13 cellular contexts compared by ENCODE assay signal in genomic region chr17:50195196-50195865, GRCh38. TPM values are rescaled to one million over a fixed set of nuclear protein-coding genes. Genes with fewer than 3 reads are reported as not detected.
DNase-seq lines count a peak whose midpoint lies in the region; ATAC-seq and TF ChIP-seq lines count a peak whose summit lies in the region.
"Had no signal": no experiment of that assay in that cellular context is flagged by ENCODE, and none has a peak within 500 bp of the region (broad histone marks: within the 10 kb centered on the region; RNA-seq: fewer than 3 reads in every experiment).

No MANE protein-coding gene starts in this region.

- H3K36me3 ChIP-seq in IMR-90 (ENCODE audit: control insufficient read depth, insufficient read depth, low read length) (peaks cover 92% of the 10 kb centered on the region), osteoblast (ENCODE audit: insufficient read depth, low read length) (peaks cover 95% of the 10 kb centered on the region)

- H4K20me1 ChIP-seq in IMR-90 (ENCODE audit: insufficient read depth, low read length) (peaks cover 92% of the 10 kb centered on the region), osteoblast (ENCODE audit: insufficient read depth, low read length) (peaks cover 90% of the 10 kb centered on the region)

- peak overlapping the region; percentile 100 for H3K4me3 ChIP-seq in AG04449 (ENCODE audit: low read depth, low read length)
- no peak overlapping the region for H3K4me3 ChIP-seq in IMR-90 (ENCODE audit: insufficient read depth, low read depth, low read length)
- H3K4me3 ChIP-seq in osteoblast (ENCODE audit: insufficient read depth, low read length), result peak overlapping the region; percentile 99

- H3K27me3 ChIP-seq in IMR-90 (ENCODE audit: control insufficient read depth, insufficient read depth, low read length) (no peaks in the 10 kb centered on the region), osteoblast (ENCODE audit: insufficient read depth, low read length) (no peaks in the 10 kb centered on the region)

- no peaks in the 10 kb centered on the region for H3K36me3 Mint-ChIP-seq in endothelial cell (ENCODE audit: low read depth, unreplicated experiment)

- peak overlapping the region; percentile 98 for H3K9ac ChIP-seq in IMR-90 (ENCODE audit: low read depth, low read length)

- TF ChIP-seq POLR2A in IMR-90 (IDR thresholded peaks at IDR 0.05; ENCODE audit: low read depth, low read length), result no peak

- TF ChIP-seq CTCF in AG04449 (IDR thresholded peaks at IDR 0.05; ENCODE audit: insufficient read depth, low read length, missing control alignments) (peak; percentile 65), IMR-90 (conservative IDR thresholded peaks at IDR 0.05; ENCODE audit: low read depth, low read length) (peak; percentile 37; the same call in 1 of the 2 replicates), endothelial cell (IDR thresholded peaks at IDR 0.05; ENCODE audit: unreplicated experiment) (no peak), osteoblast (IDR thresholded peaks at IDR 0.05; ENCODE audit: extremely low read depth, low read depth, low read length) (peak; percentile 44)

- peak overlapping the region; percentile 92 for H3K56ac ChIP-seq in IMR-90 (ENCODE audit: extremely low read depth, insufficient read depth, low read length)

- H3K79me2 ChIP-seq in osteoblast (ENCODE audit: insufficient read depth, low read length), result peaks cover 93% of the 10 kb centered on the region

- no peaks in the 10 kb centered on the region for H3K4me1 Mint-ChIP-seq in endothelial cell (ENCODE audit: unreplicated experiment)

- H3K4me2 ChIP-seq in IMR-90 (ENCODE audit: low read depth, low read length) (peak overlapping the region; percentile 5; the same call in 1 of the 2 replicates), osteoblast (ENCODE audit: insufficient read depth, low read length) (peak overlapping the region; percentile 86)

- 0 out of 2 replicates have a peak, but pooled peaks have one; percentile 13 for TF ChIP-seq RAD21 in IMR-90 (IDR thresholded peaks at IDR 0.05; ENCODE audit: low read length)

- peak overlapping the region; percentile 100 for H3K4ac ChIP-seq in IMR-90 (ENCODE audit: low read depth, low read length)

- H2AK9ac ChIP-seq in IMR-90 (replicated peaks; ENCODE audit: low read depth, low read length, poor library complexity), result peak overlapping the region; percentile 85

- dilution Hi-C loops in IMR-90 (cut with HindIII; ENCODE audit: low sequenced_read_pairs, unreplicated experiment), result no loop called here

- CTCF ChIA-PET in AG04449 (lab: Yijun Ruan, JAX), result interaction anchor here (1.2 to 5.1 kb wide), 4 partner anchors 11 to 78 kb away, joined by 3 to 67 read pairs (median 34); partner anchors contain the start of gene TMEM92
- CTCF ChIA-PET in IMR-90 (lab: Yijun Ruan, JAX), result no interaction called here

- POLR2A ChIA-PET in AG04449 (lab: Yijun Ruan, JAX) (interaction anchor here (1.6 to 44.9 kb wide), 7 partner anchors 9 to 100 kb away, joined by 7 to 2316 read pairs (median 146); partner anchors contain the start of genes COL1A1 and TMEM92), IMR-90 (lab: Charles Lee; ENCODE audit: unreplicated experiment) (interaction anchor here (0.6 to 3.7 kb wide), 5 partner anchors 8 to 77 kb away, joined by 3 to 26 read pairs (median 5); no protein-coding TSS in a partner anchor)

- H3K27ac Mint-ChIP-seq in endothelial cell (ENCODE audit: unreplicated experiment), result no peak overlapping the region

- H3K4me3 Mint-ChIP-seq in endothelial cell (ENCODE audit: unreplicated experiment), result peak overlapping the region; percentile 15

- H4K5ac ChIP-seq in IMR-90 (ENCODE audit: low read depth, low read length), result peak overlapping the region; percentile 83

- ATAC-seq in IMR-90 (ENCODE audit: low read depth), result peak; percentile 1
- ATAC-seq in GM21723 (IDR thresholded peaks at IDR 0.05; ENCODE audit: unreplicated experiment), result no peak
- ATAC-seq: left lobe of liver had no signal

- DNase-seq in AG04449 (ENCODE audit: low read depth, low spot score), result no peak
- peak; percentile 74 for DNase-seq in IMR-90
- DNase-seq in endothelial cell (ENCODE audit: low spot score), result no peak
- peak; percentile 92 for DNase-seq in osteoblast (ENCODE audit: insufficient read length, low spot score, missing footprints)
- DNase-seq in activated CD4-positive, CD25-positive, alpha-beta regulatory T cell treated with anti-CD3 and anti-CD28 coated beads, Interleukin-2, amount 50 U/mL, for 72 hours, result no peak
- no peak for DNase-seq in HCEC 1CT
- DNase-seq in NCI-H187 (lab: John Stamatoyannopoulos, UW), result no peak
- DNase-seq: NCI-H1105 had no signal

- intact Hi-C loops in IMR-90 (cut with micrococcal nuclease), result no loop called here

- H3K79me1 ChIP-seq in IMR-90 (ENCODE audit: low read depth in 1 of 2, low read length in 2 of 2), result peaks cover 16 to 81% of the 10 kb centered on the region in 2 experiments; a peak in 3 of 4 replicates

- BruUV-seq in IMR-90 (replicated peaks; lab: Mats Ljungman, UMichigan), result no TSS peak

- WGBS in IMR-90 (ENCODE audit: extremely low coverage in 2 of 2, insufficient read length in 1 of 2), 2 experiments, result 50% methylated on average over 1 of the region's 12 CpGs; no CpG with 5 or more reads in 1 of the 2 experiments

- peak overlapping the region; percentile 50 for H2BK120ac ChIP-seq in IMR-90 (ENCODE audit: low read depth, low read length)

- H2BK15ac ChIP-seq in IMR-90 (ENCODE audit: low read depth, low read length), result no peak overlapping the region

- H3K23ac ChIP-seq in IMR-90 (ENCODE audit: low read depth, low read length), result peak overlapping the region; percentile 100

- peak overlapping the region; percentile 100 for H3K14ac ChIP-seq in IMR-90 (replicated peaks; ENCODE audit: low read depth, low read length)

- H3K9me3 ChIP-seq in IMR-90 (ENCODE audit: control insufficient read depth, insufficient read depth, low read length) (no peaks in the 10 kb centered on the region), osteoblast (ENCODE audit: low read depth, low read length) (no peaks in the 10 kb centered on the region)

- H3K27me3 Mint-ChIP-seq in endothelial cell (ENCODE audit: unreplicated experiment), result peaks cover 7% of the 10 kb centered on the region

- in situ Hi-C loops in IMR-90 (cut with MboI; ENCODE audit: low sequenced_read_pairs), result loop anchor here (5.0 kb wide), 1 partner anchor 77 kb away; the partner anchor contains the start of gene TMEM92

- peak overlapping the region; percentile 24; the same call in 1 of the 2 replicates for H2BK20ac ChIP-seq in IMR-90 (ENCODE audit: low read depth, low read length)

- peak overlapping the region; percentile 99 for H2BK5ac ChIP-seq in IMR-90 (ENCODE audit: low read depth, low read length, poor library complexity, severe bottlenecking)

- peak overlapping the region; percentile 65 to 97 for H4K8ac ChIP-seq in IMR-90 (ENCODE audit: low read depth in 2 of 2, low read length in 2 of 2)

- peak overlapping the region; percentile 80 for H2AK5ac ChIP-seq in IMR-90 (ENCODE audit: low read depth, low read length)

- H3K18ac ChIP-seq in IMR-90 (ENCODE audit: low read depth, low read length), result peak overlapping the region; percentile 83

- H3K9me3 Mint-ChIP-seq in endothelial cell (ENCODE audit: unreplicated experiment), result no peaks in the 10 kb centered on the region

- H3K9me1 ChIP-seq in IMR-90 (ENCODE audit: insufficient read depth, low read length), result 0 out of 2 replicates have a peak, but pooled peaks cover 3% of the 10 kb centered on the region

- H3K27ac ChIP-seq in IMR-90 (ENCODE audit: insufficient read depth, low read length) (peak overlapping the region; percentile 99), osteoblast (ENCODE audit: low read depth, low read length) (peak overlapping the region; percentile 96)
- H3K27ac ChIP-seq: C4-2B, HL-60 had no signal

- H2AFZ ChIP-seq in IMR-90 (replicated peaks; ENCODE audit: low read length, poor library complexity) (peak overlapping the region; percentile 48), osteoblast (ENCODE audit: low read length) (no peak overlapping the region)

- peaks cover 57% of the 10 kb centered on the region for H3K4me1 ChIP-seq in IMR-90 (ENCODE audit: control insufficient read depth, insufficient read depth, low read length)
- H3K4me1 ChIP-seq in osteoblast (ENCODE audit: insufficient read depth, low read length), result peaks cover 67% of the 10 kb centered on the region

- peak overlapping the region; percentile 78 for H4K91ac ChIP-seq in IMR-90 (ENCODE audit: insufficient read depth, low read depth, low read length)

TF ChIP-seq in IMR-90, 13 proteins besides CTCF, POLR2A, EP300 and RAD21:
- TF ChIP-seq CEBPB (IDR thresholded peaks at IDR 0.05; ENCODE audit: low read depth, low read length) (no peak), SMC3 (IDR thresholded peaks at IDR 0.05; ENCODE audit: low read depth, low read length) (0 out of 2 replicates have a peak, but pooled peaks have one; percentile 28)

RNA-seq across cellular contexts. Expression of gene COL1A1, which starts 6.1 kb away (rescaled TPM):
- total RNA-seq in IMR-90 (2012; rRNA removed) (1,825 and 2,180 TPM in 2 replicates), endothelial cell (ENCODE audit: unreplicated experiment) (6.8 TPM), osteoblast (6,718 and 8,987 TPM in 2 replicates)
- 4,117 and 4,350 TPM in 2 replicates for polyA plus RNA-seq in IMR-90 (2012; rRNA removed)
- 6,648 and 7,973 TPM in 2 replicates for polyA plus RNA-seq in IMR-90 (2012; cell fraction: cytosol; rRNA removed)
- 7,018 and 18,611 TPM in 2 replicates for polyA plus RNA-seq in IMR-90 (2012; cell fraction: nucleus; rRNA removed; ENCODE audit: low replicate concordance)

RNA-seq across cellular contexts. Expression of gene SGCA, which starts 29.5 kb away (rescaled TPM):
- not detected in 2 replicates for total RNA-seq in IMR-90 (2012; rRNA removed)
- 0.19 and 0.55 TPM in 2 replicates for polyA plus RNA-seq in IMR-90 (2012; rRNA removed)
- 0.36 and 0.43 TPM in 2 replicates for polyA plus RNA-seq in IMR-90 (2012; cell fraction: cytosol; rRNA removed)
- 0.34 TPM in 1 of 2 replicates, not detected in the other for polyA plus RNA-seq in IMR-90 (2012; cell fraction: nucleus; rRNA removed; ENCODE audit: low replicate concordance)
- not detected for total RNA-seq in endothelial cell (ENCODE audit: unreplicated experiment)
- total RNA-seq in osteoblast, result 0.29 TPM in 1 of 2 replicates, not detected in the other
- total RNA-seq: pulmonary artery endothelial cell had no signal

RNA-seq across cellular contexts. Expression of gene PPP1R9B, which starts 44.9 kb away (rescaled TPM):
- 28.0 and 38.6 TPM in 2 replicates for total RNA-seq in IMR-90 (2012; rRNA removed)
- polyA plus RNA-seq in IMR-90 (2012; rRNA removed), result 23.0 and 25.8 TPM in 2 replicates
- 16.2 and 19.3 TPM in 2 replicates for polyA plus RNA-seq in IMR-90 (2012; cell fraction: cytosol; rRNA removed)
- polyA plus RNA-seq in IMR-90 (2012; cell fraction: nucleus; rRNA removed; ENCODE audit: low replicate concordance), result 42.2 and 55.1 TPM in 2 replicates
- total RNA-seq in endothelial cell (ENCODE audit: unreplicated experiment), result 101 TPM
- total RNA-seq in osteoblast, result 44.2 and 48.9 TPM in 2 replicates

Comparison
In these comparisons a context has a peak if more than half of its experiments do, and no peak if none do; other contexts are left out.
1. DNase-seq: peak in IMR-90 (single experiment) and osteoblast (single experiment); none in AG04449 (single experiment), endothelial cell (single experiment), activated CD4-positive, CD25-positive, alpha-beta regulatory T cell treated with anti-CD3 and anti-CD28 coated beads, Interleukin-2, amount 50 U/mL, for 72 hours (single experiment), HCEC 1CT (single experiment) and NCI-H187 (0 of 2).
2. RNA of gene COL1A1, which starts 6.1 kb away (total RNA-seq): 6,718 to 8,987 TPM in osteoblast and 1,825 to 2,180 TPM in IMR-90; 6.8 TPM in endothelial cell (single experiment); every median in the first group is over 100 times any median in the second.